Comparison of ENCODE assay signal across 21 cellular contexts in genomic region chr6:116426551-116426950, GRCh38. TPM values are rescaled to one million over a fixed set of nuclear protein-coding genes. Genes with fewer than 3 reads are reported as not detected.
A peak's percentile ranks its signal among the peaks of the same experiment; 100 is the strongest.
DNase-seq lines count a peak whose midpoint lies in the region; ATAC-seq, FAIRE-seq and TF ChIP-seq lines count a peak whose summit lies in the region.
"Had no signal": no experiment of that assay in that cellular context is flagged by ENCODE, and none has a peak within 500 bp of the region (broad histone marks: within the 10 kb centered on the region; RNA-seq: fewer than 3 reads in every experiment).

No MANE protein-coding gene starts in this region.

- no peaks in the 10 kb centered on the region for H3K27me3 ChIP-seq in bronchial epithelial cell (ENCODE audit: control insufficient read depth, insufficient read depth, low read length)
- H3K27me3 ChIP-seq: BLaER1 had no signal

- H3K27ac ChIP-seq in epithelial cell of prostate: peak overlapping the region; percentile 70
- H3K27ac ChIP-seq: BLaER1, GM23248 had no signal

- no peaks in the 10 kb centered on the region for H3K9me3 Mint-ChIP-seq in stimulated activated naive B cell treated with anti-CD40 and anti-IgM and Interleukin-4, amounts not matched to agents 10 μg/mL and 1 μg/mL and 100 μg/mL, for 72 hours
- H3K9me3 Mint-ChIP-seq: HFFc6 had no signal

- H3K36me3 ChIP-seq in bronchial epithelial cell (ENCODE audit: control insufficient read depth, insufficient read depth, low read length): peaks cover 12% of the 10 kb centered on the region
- H3K36me3 ChIP-seq: BLaER1 had no signal

- no peaks in the 10 kb centered on the region for H3K27me3 Mint-ChIP-seq in stimulated activated naive B cell treated with anti-CD40 and anti-IgM and Interleukin-4, amounts not matched to agents 10 μg/mL and 1 μg/mL and 100 μg/mL, for 72 hours
- H3K27me3 Mint-ChIP-seq: CD4-positive, alpha-beta memory T cell had no signal

- peaks cover 13 to 24% of the 10 kb centered on the region in 2 donors for H3K36me3 Mint-ChIP-seq in stimulated activated naive B cell treated with anti-CD40 and anti-IgM and Interleukin-4, amounts not matched to agents 10 μg/mL and 1 μg/mL and 100 μg/mL, for 72 hours

- peak; percentile 13 for FAIRE-seq in GM12891 (lab: Jason Lieb, UNC)
- FAIRE-seq in bronchial epithelial cell (lab: Jason Lieb, UNC): peak; percentile 95
- FAIRE-seq: H54 had no signal

- H3K4me3 Mint-ChIP-seq in stimulated activated naive B cell treated with anti-CD40 and anti-IgM and Interleukin-4, amounts not matched to agents 10 μg/mL and 1 μg/mL and 100 μg/mL, for 72 hours: no peak overlapping the region
- H3K4me3 Mint-ChIP-seq: CD14-positive monocyte; CD4-positive, alpha-beta memory T cell; HFFc6 had no signal

- ATAC-seq in stimulated activated naive B cell treated with anti-CD40 and anti-IgM and Interleukin-4, amounts not matched to agents 10 μg/mL and 1 μg/mL and 100 μg/mL, for 72 hours (replicated peaks): no peak
- ATAC-seq: HCT116 had no signal

- DNase-seq in GM12891 (ENCODE audit: insufficient read length, low spot score) (no peak), HPDE6-E6E7 (ENCODE audit: extremely low spot score) (peak; percentile 2), bronchial epithelial cell (ENCODE audit: low read depth) (peak; percentile 95), epithelial cell of prostate (ENCODE audit: low read depth, low spot score) (peak; percentile 92), retina (no peak), OCI-M1 (lab: John Stamatoyannopoulos, UW) (no peak), amniotic stem cell (lab: John Stamatoyannopoulos, UW) (no peak)
- no peak for DNase-seq in stimulated activated naive B cell treated with anti-CD40 and anti-IgM and Interleukin-4, amounts not matched to agents 10 μg/mL and 1 μg/mL and 100 μg/mL, for 72 hours
- DNase-seq: 8988T; CD4-positive, alpha-beta memory T cell; DMS153; DMS79; GDM1; GM23248; HFFc6 had no signal

- H3K4me3 ChIP-seq in bronchial epithelial cell (ENCODE audit: low read depth, low read length): no peak overlapping the region
- H3K4me3 ChIP-seq: BLaER1, GM23248 had no signal

- no peak for TF ChIP-seq POLR2A in GM12891 (IDR thresholded peaks at IDR 0.05; ENCODE audit: low read depth, low read length)

- TF ChIP-seq CTCF in bronchial epithelial cell (IDR thresholded peaks at IDR 0.05; ENCODE audit: insufficient read depth, low read length, severe bottlenecking): no peak

- H3K4me1 Mint-ChIP-seq in stimulated activated naive B cell treated with anti-CD40 and anti-IgM and Interleukin-4, amounts not matched to agents 10 μg/mL and 1 μg/mL and 100 μg/mL, for 72 hours: no peaks in the 10 kb centered on the region
- H3K4me1 Mint-ChIP-seq: CD4-positive, alpha-beta memory T cell had no signal

- H3K27ac Mint-ChIP-seq in stimulated activated naive B cell treated with anti-CD40 and anti-IgM and Interleukin-4, amounts not matched to agents 10 μg/mL and 1 μg/mL and 100 μg/mL, for 72 hours: no peak overlapping the region
- H3K27ac Mint-ChIP-seq: CD4-positive, alpha-beta memory T cell; HFFc6 had no signal

TF ChIP-seq in GM12891, 5 proteins besides CTCF, POLR2A, EP300 and RAD21:
- TF ChIP-seq SPI1 (IDR thresholded peaks at IDR 0.05; ENCODE audit: low read depth, low read length) (no peak), TAF1 (IDR thresholded peaks at IDR 0.05; ENCODE audit: low read depth, low read length) (no peak), POLR2AphosphoS5 (IDR thresholded peaks at IDR 0.05; ENCODE audit: low read depth, low read length) (no peak), PAX5 (IDR thresholded peaks at IDR 0.05; ENCODE audit: insufficient read depth, low read length, severe bottlenecking) (no peak), POU2F2 (IDR thresholded peaks at IDR 0.05; ENCODE audit: low read depth, low read length) (no peak)
TF ChIP-seq in GM12891: peak in this region for 0.

RNA-seq across cellular contexts. Expression of gene CALHM6, which starts 34.6 kb away (rescaled TPM):
- polyA plus RNA-seq in GM12891 (2012; ENCODE audit: low read depth, missing spikeins): 33.1 TPM
- 0.64 and 0.79 TPM in 2 replicates for total RNA-seq in bronchial epithelial cell
- total RNA-seq: A673, GM23248, HT-29 had no signal

RNA-seq across cellular contexts. Expression of gene DSE, which starts 55.8 kb away (rescaled TPM):
- 22.8 TPM for polyA plus RNA-seq in GM12891 (2012; ENCODE audit: low read depth, missing spikeins)
- 56.6 and 100 TPM in 2 replicates for total RNA-seq in bronchial epithelial cell

Comparison
In these comparisons a context has a peak if more than half of its experiments do, and no peak if none do; other contexts are left out.
1. DNase-seq: peak in HPDE6-E6E7 (single experiment), bronchial epithelial cell (single experiment) and epithelial cell of prostate (single experiment); none in GM12891 (single experiment), stimulated activated naive B cell treated with anti-CD40 and anti-IgM and Interleukin-4, amounts not matched to agents 10 μg/mL and 1 μg/mL and 100 μg/mL, for 72 hours (single experiment), retina (single experiment), OCI-M1 (single experiment) and amniotic stem cell (single experiment).